In genomic region chr7:158601090-158601489, GRCh38 we compare ENCODE assay signal across 24 cellular contexts. TPM values are rescaled to one million over a fixed set of nuclear protein-coding genes. Genes with fewer than 3 reads are reported as not detected.
DNase-seq lines count a peak whose midpoint lies in the region; ATAC-seq, FAIRE-seq and TF ChIP-seq lines count a peak whose summit lies in the region.
"Had no signal": no experiment of that assay in that cellular context is flagged by ENCODE, and none has a peak within 500 bp of the region (broad histone marks: within the 10 kb centered on the region; RNA-seq: fewer than 3 reads in every experiment).

No MANE protein-coding gene starts in this region.

- TF ChIP-seq CTCF in HepG2 (CRISPR knock-in tag; IDR thresholded peaks at IDR 0.05), result no peak
- TF ChIP-seq CTCF in right lobe of liver (IDR thresholded peaks at IDR 0.05), result no peak
- no peak for TF ChIP-seq CTCF in GM12878 (IDR thresholded peaks at IDR 0.05 in 2 of 3, conservative IDR thresholded peaks at IDR 0.05 in 1 of 3; ENCODE audit: control insufficient read depth in 2 of 3, extremely low read depth in 1 of 3, insufficient read depth in 1 of 3, low read depth in 3 of 3, low read length in 3 of 3)

- intact Hi-C loops in HepG2 (cut with micrococcal nuclease; ENCODE audit: unreplicated experiment) (no loop called here), right lobe of liver (cut with DNase I) (no loop called here), GM12878 (cut with micrococcal nuclease; ENCODE audit: unreplicated experiment) (no loop called here)

- RAD21 ChIA-PET in GM12878 (lab: Charles Lee; ENCODE audit: unreplicated experiment), result no interaction called here

- CTCF ChIA-PET in HepG2 (lab: Yijun Ruan, JAX; ENCODE audit: low intra/inter-chr PET ratio, low total read pairs), result no interaction called here
- CTCF ChIA-PET in GM12878 (lab: Yijun Ruan, JAX), result no interaction called here

- SMC1A ChIA-PET in GM12878 (lab: Charles Lee; ENCODE audit: uncharacterized antibody, unreplicated experiment), result no interaction called here

- no peak for DNase-seq in HepG2 (ENCODE audit: low spot score)
- no peak for DNase-seq in right lobe of liver
- no peak for DNase-seq in GM12878 (ENCODE audit: low read depth, low spot score)
- peak; percentile 9 for DNase-seq in ureter (ENCODE audit: low spot score)
- DNase-seq: 8988T; ACHN; AML-193; BE2C; CD4-positive, alpha-beta T cell; CD8-positive, alpha-beta memory T cell; DMS 273 treated with DMSO at 0.1 percent for 48 hours; DMS79; EL; GDM1; GOT3 had no signal

- no peaks in the 10 kb centered on the region for H3K4me1 ChIP-seq in HepG2 (ENCODE audit: insufficient read depth, low read length)
- H3K4me1 ChIP-seq in right lobe of liver, result no peaks in the 10 kb centered on the region
- peaks cover 24% of the 10 kb centered on the region for H3K4me1 ChIP-seq in GM12878 (ENCODE audit: control insufficient read depth, insufficient read depth, low read length)
- H3K4me1 ChIP-seq: A549, BE2C, HAP-1 had no signal

- H3K27ac ChIP-seq in HepG2 (ENCODE audit: extremely low read length, insufficient read depth, low read length), result no peak overlapping the region
- H3K27ac ChIP-seq in right lobe of liver, result no peak overlapping the region
- H3K27ac ChIP-seq in GM12878 (ENCODE audit: control insufficient read depth, insufficient read depth), result no peak overlapping the region
- H3K27ac ChIP-seq: A549; BLaER1 treated with 17β-estradiol and CSF1 and Interleukin-3, amounts not matched to agents 10 nM and 100 nM had no signal

- no peak for TF ChIP-seq EP300 in HepG2 (IDR thresholded peaks at IDR 0.05; ENCODE audit: low read depth in 2 of 2, low read length in 2 of 2)
- no peak for TF ChIP-seq EP300 in HepG2 (CRISPR knock-in tag; IDR thresholded peaks at IDR 0.05; ENCODE audit: borderline replicate concordance)
- no peak for TF ChIP-seq EP300 in GM12878 (IDR thresholded peaks at IDR 0.05; ENCODE audit: borderline replicate concordance in 1 of 2, control insufficient read depth in 1 of 2, low read depth in 2 of 2, low read length in 2 of 2)

- WGBS in HepG2 (ENCODE audit: low lambda C conversion rate), result 89% methylated on average over 1 of the region's 1 CpG
- 63% methylated on average over 1 of the region's 1 CpG for WGBS in right lobe of liver (ENCODE audit: insufficient coverage, low coverage, low lambda C conversion rate, missing lambda C conversion rate)
- 0% methylated on average over 1 of the region's 1 CpG for WGBS in GM12878 (ENCODE audit: insufficient coverage, insufficient replicate concordance, low lambda C conversion rate, missing lambda C conversion rate)

- ATAC-seq in HepG2 (no peak), right lobe of liver (no peak), GM12878 (no peak), HG03460 (IDR thresholded peaks at IDR 0.05; ENCODE audit: unreplicated experiment) (no peak), GM21447 (IDR thresholded peaks at IDR 0.05; ENCODE audit: unreplicated experiment) (no peak)
- ATAC-seq: A549 had no signal

- TF ChIP-seq RAD21 in HepG2 (CRISPR knock-in tag; IDR thresholded peaks at IDR 0.05) (no peak), GM12878 (IDR thresholded peaks at IDR 0.05; ENCODE audit: insufficient read depth, low read depth, low read length) (no peak)

- H3K9me3 ChIP-seq in HepG2 (ENCODE audit: low read length), result no peaks in the 10 kb centered on the region
- H3K9me3 ChIP-seq in right lobe of liver, result no peaks in the 10 kb centered on the region
- H3K9me3 ChIP-seq in GM12878 (replicated peaks; ENCODE audit: control insufficient read depth, insufficient read depth, low read length), result no peaks in the 10 kb centered on the region
- H3K9me3 ChIP-seq: A549, BE2C, HAP-1 had no signal

- TF ChIP-seq POLR2A in HepG2 (IDR thresholded peaks at IDR 0.05; ENCODE audit: insufficient read depth in 1 of 2, low read depth in 2 of 2, low read length in 2 of 2), result no peak
- no peak for TF ChIP-seq POLR2A in right lobe of liver (IDR thresholded peaks at IDR 0.05)
- TF ChIP-seq POLR2A in GM12878 (IDR thresholded peaks at IDR 0.05; ENCODE audit: low read depth, low read length), result no peak

- no peak overlapping the region for H3K4me3 ChIP-seq in HepG2 (replicated peaks in 1 of 3; ENCODE audit: insufficient read depth in 1 of 3, low read depth in 2 of 3, low read length in 3 of 3)
- H3K4me3 ChIP-seq in right lobe of liver, result no peak overlapping the region
- H3K4me3 ChIP-seq in GM12878, result no peak overlapping the region
- H3K4me3 ChIP-seq: A549; BLaER1 treated with 17β-estradiol and CSF1 and Interleukin-3, amounts not matched to agents 10 nM and 100 nM; HAP-1 had no signal

- POLR2A ChIA-PET in HepG2 (lab: Yijun Ruan, JAX), result no interaction called here
- POLR2A ChIA-PET in GM12878 (lab: Charles Lee), result no interaction called here

- in situ Hi-C loops in HepG2 (cut with HindIII; ENCODE audit: extremely low pct_ligation_motif_present, low pct_unique_long_range_greater_than_20kb), result no loop called here
- in situ Hi-C loops in GM12878 (cut with MboI), result no loop called here

- no peaks in the 10 kb centered on the region for H3K79me2 ChIP-seq in HepG2 (ENCODE audit: insufficient read depth, low read length)
- no peaks in the 10 kb centered on the region for H3K79me2 ChIP-seq in GM12878 (ENCODE audit: control insufficient read depth, insufficient read depth, low read length)

- H3K27me3 ChIP-seq in HepG2 (ENCODE audit: control insufficient read depth in 1 of 2, insufficient read depth in 2 of 2, low read length in 2 of 2), result no peaks in the 10 kb centered on the region
- no peaks in the 10 kb centered on the region for H3K27me3 ChIP-seq in right lobe of liver
- no peaks in the 10 kb centered on the region for H3K27me3 ChIP-seq in GM12878 (replicated peaks in 1 of 2; ENCODE audit: control insufficient read depth in 2 of 2, insufficient read depth in 2 of 2, low read length in 1 of 2)
- H3K27me3 ChIP-seq: BE2C; BLaER1 treated with 17β-estradiol and CSF1 and Interleukin-3, amounts not matched to agents 10 nM and 100 nM had no signal

- no peak overlapping the region for H3K4me2 ChIP-seq in HepG2 (ENCODE audit: low read depth, low read length)
- H3K4me2 ChIP-seq in GM12878 (ENCODE audit: control insufficient read depth, insufficient read depth), result no peak overlapping the region
- H3K4me2 ChIP-seq: A549; BLaER1 treated with 17β-estradiol and CSF1 and Interleukin-3, amounts not matched to agents 10 nM and 100 nM had no signal

- FAIRE-seq in HepG2 (lab: Jason Lieb, UNC) (no peak), GM12878 (lab: Jason Lieb, UNC) (no peak)
- FAIRE-seq: A549, D721Med, GM12891, GM18507, H54 had no signal

- H3K9ac ChIP-seq in HepG2 (ENCODE audit: insufficient read depth, low read depth, low read length), result no peak overlapping the region
- H3K9ac ChIP-seq in GM12878 (ENCODE audit: control insufficient read depth, insufficient read depth, low read length), result no peak overlapping the region
- H3K9ac ChIP-seq: BLaER1 treated with 17β-estradiol and CSF1 and Interleukin-3, amounts not matched to agents 10 nM and 100 nM had no signal

- H2AFZ ChIP-seq in HepG2 (ENCODE audit: low read length), result no peak overlapping the region
- H2AFZ ChIP-seq in GM12878 (ENCODE audit: control insufficient read depth, low read depth, low read length), result no peak overlapping the region

- no peaks in the 10 kb centered on the region for H3K36me3 ChIP-seq in HepG2 (replicated peaks in 1 of 2; ENCODE audit: control insufficient read depth in 1 of 2, insufficient read depth in 2 of 2, low read length in 2 of 2)
- no peaks in the 10 kb centered on the region for H3K36me3 ChIP-seq in right lobe of liver
- peaks cover 0 to 2% of the 10 kb centered on the region in 2 experiments; a peak in 1 of 4 replicates for H3K36me3 ChIP-seq in GM12878 (ENCODE audit: control insufficient read depth in 2 of 2, insufficient read depth in 2 of 2, low read length in 1 of 2)
- H3K36me3 ChIP-seq: BE2C, HAP-1 had no signal

- BruUV-seq in HepG2 (replicated peaks; lab: Mats Ljungman, UMichigan), result no TSS peak
- BruUV-seq in GM12878 (replicated peaks; lab: Mats Ljungman, UMichigan), result no TSS peak

- no peaks in the 10 kb centered on the region for H4K20me1 ChIP-seq in HepG2 (ENCODE audit: insufficient read depth, low read length)
- no peaks in the 10 kb centered on the region for H4K20me1 ChIP-seq in GM12878 (ENCODE audit: control insufficient read depth, insufficient read depth)
- H4K20me1 ChIP-seq: BLaER1 treated with 17β-estradiol and CSF1 and Interleukin-3, amounts not matched to agents 10 nM and 100 nM had no signal

RNA-seq across cellular contexts. Expression of gene PTPRN2, which starts 13.5 kb away (rescaled TPM):
- total RNA-seq in HepG2 (2016; rRNA removed; fragmentation: Illumina TruSeq; extraction: Trizol) (1.7 and 2.5 TPM in 2 replicates), right lobe of liver (under 1 TPM; 0.15 to 0.87 (median 0.67) TPM), GM12878 (2014; rRNA removed) (0.11 TPM in 1 of 2 replicates, not detected in the other), GM12878 (2014; rRNA removed; fragmentation: Illumina TruSeq; extraction: Trizol) (not detected in 2 replicates), GM12878 (2021) (not detected in 2 replicates), ureter (7.8 TPM)
- 0.88 and 1.4 TPM in 2 replicates for total RNA-seq in HepG2 (2016; cell fraction: cytosol; rRNA removed; fragmentation: Illumina TruSeq; extraction: Trizol; ENCODE audit: low read depth)
- 1.4 and 2.6 TPM in 2 replicates for total RNA-seq in HepG2 (2016; cell fraction: insoluble cytoplasmic fraction; rRNA removed; fragmentation: Illumina TruSeq; extraction: Trizol)
- 2.3 TPM in 2 replicates for total RNA-seq in HepG2 (2016; cell fraction: membrane; rRNA removed; fragmentation: Illumina TruSeq; extraction: Trizol)
- total RNA-seq in HepG2 (2016; cell fraction: nucleus; rRNA removed; fragmentation: Illumina TruSeq; extraction: Trizol), result 3.7 and 5.0 TPM in 2 replicates
- polyA plus RNA-seq in HepG2 (2011; rRNA removed) (24.2 and 50.0 TPM in 2 replicates), GM12878 (2011; rRNA removed) (4.5 and 5.4 TPM in 2 replicates), GM12878 (2014; fragmentation: Illumina TruSeq; extraction: Trizol) (not detected in 2 replicates), GM12878 (2014; fragmentation: Nextera tagmentation; extraction: Ambion mirVana) (not detected), GM12878 (2014; rRNA removed) (not detected in 2 replicates), GM12878 (2016; fragmentation: Nextera tagmentation; extraction: Ambion mirVana) (not detected)
- polyA plus RNA-seq in HepG2 (2011; cell fraction: cytosol; rRNA removed), result 42.2 and 59.6 TPM in 2 replicates
- 73.6 and 81.5 TPM in 2 replicates for polyA plus RNA-seq in HepG2 (2011; cell fraction: nucleus; rRNA removed)
- polyA plus RNA-seq in HepG2 (2012), result 49.0 and 72.5 TPM in 2 replicates
- polyA plus RNA-seq in HepG2 (2016; cell fraction: cytosol; fragmentation: Illumina TruSeq; extraction: Trizol; ENCODE audit: low read depth), result 0.94 and 1.3 TPM in 2 replicates
- polyA plus RNA-seq in HepG2 (2016; cell fraction: insoluble cytoplasmic fraction; fragmentation: Illumina TruSeq; extraction: Trizol; ENCODE audit: low read depth), result 2.5 TPM in 2 replicates
- 1.7 and 2.2 TPM in 2 replicates for polyA plus RNA-seq in HepG2 (2016; cell fraction: membrane; fragmentation: Illumina TruSeq; extraction: Trizol; ENCODE audit: low read depth)
- polyA plus RNA-seq in HepG2 (2016; cell fraction: nucleus; fragmentation: Illumina TruSeq; extraction: Trizol; ENCODE audit: insufficient read depth, low read depth), result 3.0 and 5.1 TPM in 2 replicates
- polyA minus RNA-seq in HepG2 (2011; rRNA and poly(A)+ RNA removed; ENCODE audit: low replicate concordance), result 35.1 TPM in 1 of 2 replicates, not detected in the other
- 18.6 and 43.5 TPM in 2 replicates for polyA minus RNA-seq in HepG2 (2011; cell fraction: cytosol; rRNA and poly(A)+ RNA removed)
- 33.3 and 45.4 TPM in 2 replicates for polyA minus RNA-seq in HepG2 (2011; cell fraction: nucleus; rRNA and poly(A)+ RNA removed)
- total RNA-seq in GM12878 (2013; cell fraction: nucleolus; rRNA removed), result 0.37 TPM in 1 of 2 replicates, not detected in the other
- polyA plus RNA-seq in GM12878 (2011; ENCODE audit: low read depth), result 0.13 TPM
- 3.6 and 4.2 TPM in 2 replicates for polyA plus RNA-seq in GM12878 (2011; cell fraction: cytosol; rRNA removed)
- 1.5 and 2.6 TPM in 2 replicates for polyA plus RNA-seq in GM12878 (2011; cell fraction: nucleus; rRNA removed)
- polyA plus RNA-seq in GM12878 (2012), result 0.19 and 0.21 TPM in 2 replicates
- polyA minus RNA-seq in GM12878 (2011; rRNA and poly(A)+ RNA removed), result 0.59 and 1.5 TPM in 2 replicates
- 0.53 and 0.83 TPM in 2 replicates for polyA minus RNA-seq in GM12878 (2011; cell fraction: cytosol; rRNA and poly(A)+ RNA removed)
- polyA minus RNA-seq in GM12878 (2011; cell fraction: nucleus; rRNA and poly(A)+ RNA removed), result 0.24 and 0.29 TPM in 2 replicates

Comparison
In these comparisons a context has a peak if more than half of its experiments do, and no peak if none do; other contexts are left out.
1. Of the 75 proteins assayed by ChIP-seq in both HepG2 and GM12878: peak only in HepG2: none; only in GM12878: JUNB and NFIC; in both: none; in neither: 72; mixed calls (peak in some experiments, not most) for 1.